Comparison of ENCODE assay signal across 1 cellular context in genomic region chr7:50336909-50337703, GRCh38.
TF ChIP-seq lines count a peak whose summit lies in the region.

No MANE protein-coding gene starts in this region.

TF ChIP-seq in GM12878, 131 proteins besides CTCF, POLR2A, EP300 and RAD21:
- TF ChIP-seq GABPA (IDR thresholded peaks at IDR 0.05; ENCODE audit: low read depth) (no peak), CREM (IDR thresholded peaks at IDR 0.05; ENCODE audit: low read depth) (0 out of 2 replicates have a peak, but pooled peaks have one; percentile 11), ETV6 (conservative IDR thresholded peaks at IDR 0.05 in 1 of 2, IDR thresholded peaks at IDR 0.05 in 1 of 2; ENCODE audit: borderline replicate concordance in 1 of 2, low read depth in 1 of 2) (0 out of 4 replicates have a peak, but pooled peaks of 1 of the 2 experiments have one; percentile 11)
